In the genomic region with DNA sequence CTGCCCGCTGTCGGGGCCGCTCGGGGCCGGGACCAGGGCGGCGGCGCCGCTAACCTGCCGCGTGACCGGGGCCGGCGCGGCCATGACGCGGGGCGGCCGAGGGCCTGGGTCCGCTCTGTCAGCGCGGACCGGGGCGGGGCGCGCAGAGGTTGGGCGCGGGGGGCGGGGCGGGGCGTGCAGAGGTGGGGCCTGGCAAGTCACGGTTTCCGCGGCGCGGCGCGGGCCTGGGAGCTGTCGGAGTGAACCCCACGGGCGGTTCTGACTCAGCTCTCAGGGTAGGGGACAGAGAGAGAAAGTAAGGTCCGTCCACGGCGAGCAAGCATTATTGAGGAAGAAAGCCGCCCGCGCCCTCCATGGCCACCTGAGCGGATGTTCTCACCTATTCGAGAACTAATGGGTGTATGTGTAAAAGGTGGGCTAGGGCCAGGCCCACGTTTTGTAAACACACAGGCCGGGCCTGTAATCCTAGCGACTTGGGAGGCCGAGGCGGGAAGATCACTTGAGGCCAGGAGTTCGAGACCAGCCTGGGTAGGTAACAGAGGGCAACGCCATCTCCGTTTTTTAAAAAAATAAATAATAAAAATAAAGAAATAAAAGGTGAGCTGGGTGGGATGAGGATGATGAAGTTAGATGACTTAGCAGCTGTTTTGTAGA, we compare ENCODE assay signal across 8 cellular contexts. TPM values are rescaled to one million over a fixed set of nuclear protein-coding genes. Genes with fewer than 3 reads are reported as not detected.
DNase-seq lines count a peak whose midpoint lies in the region; ATAC-seq, FAIRE-seq and TF ChIP-seq lines count a peak whose summit lies in the region.

A gene with protein sequence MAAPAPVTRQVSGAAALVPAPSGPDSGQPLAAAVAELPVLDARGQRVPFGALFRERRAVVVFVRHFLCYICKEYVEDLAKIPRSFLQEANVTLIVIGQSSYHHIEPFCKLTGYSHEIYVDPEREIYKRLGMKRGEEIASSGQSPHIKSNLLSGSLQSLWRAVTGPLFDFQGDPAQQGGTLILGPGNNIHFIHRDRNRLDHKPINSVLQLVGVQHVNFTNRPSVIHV (minus strand): TSS at position 120 of the 654 bp plus-strand sequence. CDS start 36 bp downstream, at position 84.

- H3K4me3 ChIP-seq in GM06990 (replicated peaks; ENCODE audit: low read depth, low read length) (peak within 1 kb of the TSS; percentile 70), kidney (ENCODE audit: low read length in 2 of 2) (peak within 1 kb of the TSS; percentile 59 to 81)

- no peaks in the 10 kb centered on the region for H3K4me1 ChIP-seq in kidney (ENCODE audit: control insufficient read depth in 1 of 2, insufficient read depth in 1 of 2, low read depth in 1 of 2, low read length in 2 of 2)

- H3K27me3 ChIP-seq in GM06990 (replicated peaks; ENCODE audit: control insufficient read depth, insufficient read depth, low read length) = no peaks in the 10 kb centered on the region

- peak; percentile 79 for DNase-seq in GM06990 (ENCODE audit: extremely low read depth, insufficient read length)
- peak; percentile 90 for DNase-seq in H54 (ENCODE audit: insufficient read length, low spot score)
- DNase-seq in NCI-H1105 treated with DMSO at 0.1 percent for 48 hours (lab: John Stamatoyannopoulos, UW) = peak; percentile 67
- DNase-seq in central memory CD4-positive, alpha-beta T cell = peak; percentile 71
- peak; percentile 95 for DNase-seq in kidney
- peak; percentile 65 to 76 for DNase-seq in stimulated activated CD4-positive, alpha-beta T cell treated with anti-CD3 and anti-CD28 coated beads, Interleukin-15, amount 100 ng/mL, for 1 hour (ENCODE audit: low read depth in 1 of 2, low spot score in 1 of 2)
- DNase-seq in NCI-H524 treated with DMSO at 0.1 percent for 48 hours (lab: John Stamatoyannopoulos, UW) = no peak

- TF ChIP-seq POLR2A in H54 (IDR thresholded peaks at IDR 0.05; ENCODE audit: low read depth, low read length) = peak; percentile 54

- peak within 1 kb of the TSS; percentile 83 to 94 for H3K27ac ChIP-seq in kidney (ENCODE audit: low read depth in 2 of 2, low read length in 2 of 2)

- H3K9me3 ChIP-seq in kidney (ENCODE audit: control insufficient read depth in 1 of 2, low read length in 2 of 2) = no peaks in the 10 kb centered on the region

- H3K9ac ChIP-seq in kidney (ENCODE audit: low read length in 2 of 2) = peak within 1 kb of the TSS; percentile 80 to 93

- peak; percentile 91 for ATAC-seq in activated CD4-positive, CD25-positive, alpha-beta regulatory T cell treated with anti-CD3 and anti-CD28 coated beads, Interleukin-2, amount 50 U/mL, for 24 hours

- TF ChIP-seq CTCF in GM06990 (IDR thresholded peaks at IDR 0.05; ENCODE audit: insufficient read depth, low read length, poor library complexity, severe bottlenecking) (no peak), kidney (IDR thresholded peaks at IDR 0.05; ENCODE audit: borderline replicate concordance, extremely low read depth, insufficient read depth) (no peak)

- FAIRE-seq in H54 (lab: Jason Lieb, UNC) (peak; percentile 58), kidney (lab: Jason Lieb, UNC) (no peak)

- intact Hi-C loops in kidney (cut with DNase I) = no loop called here

- no peaks in the 10 kb centered on the region for H3K36me3 ChIP-seq in GM06990 (ENCODE audit: control insufficient read depth, insufficient read depth, low read length)
- H3K36me3 ChIP-seq in kidney (ENCODE audit: control insufficient read depth in 1 of 2, insufficient read depth in 2 of 2, low read length in 2 of 2) = peaks cover 0 to 9% of the 10 kb centered on the region in 2 donors

RNA-seq across cellular contexts. Expression of the gene that starts here (rescaled TPM):
- total RNA-seq in kidney = 19.8 TPM
- 6.4 TPM for polyA plus RNA-seq in kidney (ENCODE audit: insufficient read depth, low read depth, low replicate concordance)
